ENCODE assay signal across 8 cellular contexts in the genomic region with DNA sequence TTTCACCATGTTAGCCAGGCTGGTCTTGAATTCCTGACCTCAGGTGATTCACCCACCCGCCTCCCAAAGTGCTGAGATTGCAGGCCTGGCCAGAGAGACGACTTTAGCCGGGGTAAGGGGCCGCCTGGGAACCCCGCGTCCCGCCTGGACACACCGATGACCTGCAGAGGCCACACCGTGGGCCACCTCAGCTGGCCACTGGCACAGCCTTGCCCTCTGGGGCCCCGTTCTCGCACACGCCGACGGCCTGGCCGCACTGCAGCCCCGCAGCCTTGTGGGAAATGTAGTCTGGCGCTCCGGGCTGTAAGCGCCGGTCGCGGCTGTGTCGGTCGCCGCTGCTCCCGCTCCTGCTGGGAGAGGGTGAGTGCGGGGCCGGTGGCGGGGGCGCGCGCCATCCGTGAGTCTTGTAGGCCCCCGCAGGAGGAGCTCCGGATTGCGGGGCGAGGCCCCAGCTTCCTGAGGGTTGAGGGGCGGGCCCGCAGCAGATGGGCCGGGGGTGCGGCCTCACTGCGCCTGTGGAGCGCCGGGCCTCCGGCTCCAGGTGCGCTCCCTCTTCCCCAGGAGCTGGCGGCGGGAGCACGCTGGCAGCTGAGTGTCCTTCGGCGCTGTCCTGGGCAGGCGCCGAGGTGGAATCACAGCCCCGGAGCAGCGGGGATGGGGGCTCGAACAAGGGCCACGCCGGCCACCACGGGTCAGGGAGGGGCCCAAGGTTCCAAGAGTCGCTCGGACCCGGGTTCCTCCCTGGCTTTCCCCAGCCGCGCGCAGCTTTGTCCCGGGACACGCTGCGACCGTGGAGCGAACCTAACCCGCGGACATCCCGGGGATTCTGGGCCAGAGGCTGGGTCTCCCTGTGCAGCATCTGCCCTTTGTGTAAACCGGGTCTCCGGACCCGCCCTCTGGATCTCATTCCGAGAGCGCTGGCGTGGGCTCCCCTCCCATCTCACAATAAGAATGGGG. TPM values are rescaled to one million over a fixed set of nuclear protein-coding genes. Genes with fewer than 3 reads are reported as not detected.
DNase-seq lines count a peak whose midpoint lies in the region; ATAC-seq and TF ChIP-seq lines count a peak whose summit lies in the region.

A gene (plus strand): TSS at position 299 of the 957 bp plus-strand sequence. CDS start 35,401 bp downstream, outside the sequence.

- in situ Hi-C loops in gastrocnemius medialis (cut with MboI; ENCODE audit: low sequenced_read_pairs in 4 of 4), result no loop called here

- peaks cover 0 to 6% (median 2%) of the 10 kb centered on the region in 4 donors for H3K4me1 Mint-ChIP-seq in CD4-positive, CD25-positive, alpha-beta regulatory T cell
- H3K4me1 Mint-ChIP-seq in immature natural killer cell, result peaks cover 7% of the 10 kb centered on the region in 2 donors

- peaks cover 4 to 40% (median 12%) of the 10 kb centered on the region in 7 donors for H3K9me3 Mint-ChIP-seq in CD4-positive, CD25-positive, alpha-beta regulatory T cell
- H3K9me3 Mint-ChIP-seq in immature natural killer cell, result peaks cover 5 to 35% (median 20%) of the 10 kb centered on the region in 6 donors

- peaks cover 16% of the 10 kb centered on the region for H3K36me3 Mint-ChIP-seq in CD4-positive, CD25-positive, alpha-beta regulatory T cell
- H3K36me3 Mint-ChIP-seq in immature natural killer cell, result peaks cover 0 to 8% (median 3%) of the 10 kb centered on the region in 3 donors

- peaks cover 25 to 37% of the 10 kb centered on the region in 2 experiments for H3K9me3 ChIP-seq in CD4-positive, CD25-positive, alpha-beta regulatory T cell (ENCODE audit: control insufficient read depth in 2 of 2, low read length in 2 of 2)
- H3K9me3 ChIP-seq in gastrocnemius medialis, result no peaks in the 10 kb centered on the region

- ATAC-seq in CD4-positive, CD25-positive, alpha-beta regulatory T cell (ENCODE audit: low read depth in 2 of 2), result peak in 1 of 2 donors; percentile 64
- ATAC-seq in gastrocnemius medialis, result peak; percentile 53 to 76

- DNase-seq in CD4-positive, CD25-positive, alpha-beta regulatory T cell, result peak in 1 of 3 donors; percentile 15
- DNase-seq in HT1080 (ENCODE audit: low read depth) (peak; percentile 28), T-helper 1 cell (peak in 3 of 5 donors; percentile 3 to 8 (median 5)), caudate nucleus (lab: John Stamatoyannopoulos, UW) (peak in 56 of 61 donors; percentile 4 to 78 (median 53)), immature natural killer cell (peak; percentile 2 to 19 (median 9)), gastrocnemius medialis (peak in 1 of 2 donors; percentile 26), cortex of kidney (lab: John Stamatoyannopoulos, UW) (no peak), OCI-M1 (lab: John Stamatoyannopoulos, UW) (no peak)

- H3K27ac ChIP-seq in CD4-positive, CD25-positive, alpha-beta regulatory T cell (ENCODE audit: insufficient read depth, low read length, poor library complexity, severe bottlenecking), result no peak within 1 kb of the TSS
- H3K27ac ChIP-seq in caudate nucleus (ENCODE audit: low read depth, low read length) (peak within 1 kb of the TSS; percentile 52), gastrocnemius medialis (peak within 1 kb of the TSS; percentile 36 to 70 (median 52))

- peak within 1 kb of the TSS in 1 of 3 donors; percentile 38 for H3K27ac Mint-ChIP-seq in CD4-positive, CD25-positive, alpha-beta regulatory T cell
- H3K27ac Mint-ChIP-seq in immature natural killer cell, result peak within 1 kb of the TSS in 1 of 6 donors; percentile 40

- no peaks in the 10 kb centered on the region for H3K4me1 ChIP-seq in CD4-positive, CD25-positive, alpha-beta regulatory T cell (ENCODE audit: control insufficient read depth, insufficient read depth, low read length, poor library complexity, severe bottlenecking)
- H3K4me1 ChIP-seq in gastrocnemius medialis, result peaks cover 0 to 6% of the 10 kb centered on the region in 2 donors

- no peak for TF ChIP-seq CTCF in gastrocnemius medialis (IDR thresholded peaks at IDR 0.05 in 4 of 5, conservative IDR thresholded peaks at IDR 0.05 in 1 of 5)

- no peak for TF ChIP-seq POLR2A in gastrocnemius medialis (IDR thresholded peaks at IDR 0.05)

- intact Hi-C loops in gastrocnemius medialis (cut with DNase I; ENCODE audit: low total_unique reads), result no loop called here

- no peak within 1 kb of the TSS for H3K4me3 ChIP-seq in CD4-positive, CD25-positive, alpha-beta regulatory T cell (ENCODE audit: low read depth, low read length)
- H3K4me3 ChIP-seq in gastrocnemius medialis, result peak within 1 kb of the TSS; percentile 70 to 85 (median 76)

- no peaks in the 10 kb centered on the region for H3K36me3 ChIP-seq in CD4-positive, CD25-positive, alpha-beta regulatory T cell (ENCODE audit: control insufficient read depth, insufficient read depth, low read length)
- peaks cover 0 to 2% of the 10 kb centered on the region in 2 donors for H3K36me3 ChIP-seq in gastrocnemius medialis

- no peaks in the 10 kb centered on the region for H3K27me3 ChIP-seq in CD4-positive, CD25-positive, alpha-beta regulatory T cell (ENCODE audit: control insufficient read depth, insufficient read depth, low read length)
- H3K27me3 ChIP-seq in gastrocnemius medialis, result no peaks in the 10 kb centered on the region

- H3K4me3 Mint-ChIP-seq in CD4-positive, CD25-positive, alpha-beta regulatory T cell, result peak within 1 kb of the TSS; percentile 43 to 82 (median 63)
- H3K4me3 Mint-ChIP-seq in immature natural killer cell, result peak within 1 kb of the TSS; percentile 78 to 84 (median 80)

- no peaks in the 10 kb centered on the region for H3K27me3 Mint-ChIP-seq in CD4-positive, CD25-positive, alpha-beta regulatory T cell
- H3K27me3 Mint-ChIP-seq in immature natural killer cell (ENCODE audit: low read depth in 3 of 3), result peaks cover 0 to 4% (median 2%) of the 10 kb centered on the region in 3 donors

RNA-seq across cellular contexts. Expression of the gene that starts here (rescaled TPM):
- 0.30 TPM for total RNA-seq in CD4-positive, CD25-positive, alpha-beta regulatory T cell
- polyA plus RNA-seq in CD4-positive, CD25-positive, alpha-beta regulatory T cell, result under 1 TPM; 0.23 to 0.91 (median 0.67) TPM
- not detected in 2 replicates for total RNA-seq in HT1080 (2014; rRNA removed; shearing (Covaris generic))
- not detected in 2 replicates for polyA plus RNA-seq in HT1080 (2015; cell fraction: cytosol; rRNA removed)
- 0.28 TPM in 1 of 2 replicates, not detected in the other for polyA plus RNA-seq in HT1080 (2015; cell fraction: nucleus; rRNA removed)
- polyA plus RNA-seq in immature natural killer cell, result under 1 TPM in 1 of 3 donors, not detected in 2; 0.43 TPM
- 1 to 10 TPM in 3 of 4 donors, under 1 TPM in 1; 0.71 to 2.1 (median 1.5) TPM for total RNA-seq in gastrocnemius medialis

Comparison
In these comparisons a context has a peak if more than half of its experiments do, and no peak if none do; other contexts are left out.
1. Peak in DNase-seq in HT1080; RNA of the gene not detected or under 1 TPM.
2. Peak in DNase-seq in immature natural killer cell; RNA of the gene not detected or under 1 TPM.
3. DNase-seq: peak in T-helper 1 cell (3 of 5) and caudate nucleus (56 of 61); none in cortex of kidney (single experiment) and OCI-M1 (single experiment).